1 cellular context compared by ENCODE assay signal in the genomic region with DNA sequence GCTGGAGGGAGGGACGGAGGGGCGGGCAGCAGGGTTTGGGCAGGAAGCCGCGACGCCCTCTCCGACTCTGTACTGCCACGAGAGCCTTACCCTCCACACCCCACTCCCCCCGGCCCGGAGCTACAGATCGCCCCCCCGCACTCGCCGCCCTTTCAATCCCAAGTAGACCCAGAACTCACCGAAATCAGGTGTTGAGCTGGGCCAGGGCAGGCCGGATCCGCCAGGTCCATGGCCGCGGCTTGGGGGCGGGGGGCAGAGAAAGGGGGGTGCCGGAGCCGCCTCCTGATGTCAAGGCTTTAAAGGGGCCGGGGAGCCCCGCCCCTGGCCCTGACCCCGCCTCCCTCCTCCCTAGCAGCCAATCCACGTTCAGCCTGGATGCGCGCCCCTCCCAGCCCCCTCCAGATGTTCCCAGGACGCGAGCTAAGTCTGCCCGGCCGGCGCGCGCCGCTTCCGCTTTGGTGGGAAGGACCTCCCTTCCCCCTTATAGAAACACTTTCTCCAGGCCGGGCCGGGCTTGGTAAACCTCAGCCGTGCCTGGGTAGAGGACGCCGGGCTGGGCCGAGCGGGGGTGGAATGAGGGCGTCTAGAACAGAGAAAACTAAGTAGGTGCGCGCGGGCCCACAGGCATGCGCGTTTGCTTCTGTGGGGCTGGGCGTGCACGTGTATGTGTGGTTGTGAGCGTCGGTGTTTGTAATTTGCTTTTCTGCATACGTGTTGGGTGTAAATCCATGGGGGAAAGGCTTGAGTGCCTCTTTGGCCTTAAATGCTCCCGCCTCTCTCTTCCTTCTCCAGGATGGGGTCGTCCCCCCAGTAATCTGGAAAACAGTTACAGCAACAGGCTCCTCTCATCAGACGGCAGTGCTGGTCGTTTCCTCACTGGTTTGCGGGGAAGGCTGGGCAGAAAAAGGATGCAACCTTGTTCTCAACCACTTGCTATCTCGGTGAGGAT.
A peak's percentile ranks its signal among the peaks of the same experiment; 100 is the strongest.
TF ChIP-seq lines count a peak whose summit lies in the region.

A gene with protein sequence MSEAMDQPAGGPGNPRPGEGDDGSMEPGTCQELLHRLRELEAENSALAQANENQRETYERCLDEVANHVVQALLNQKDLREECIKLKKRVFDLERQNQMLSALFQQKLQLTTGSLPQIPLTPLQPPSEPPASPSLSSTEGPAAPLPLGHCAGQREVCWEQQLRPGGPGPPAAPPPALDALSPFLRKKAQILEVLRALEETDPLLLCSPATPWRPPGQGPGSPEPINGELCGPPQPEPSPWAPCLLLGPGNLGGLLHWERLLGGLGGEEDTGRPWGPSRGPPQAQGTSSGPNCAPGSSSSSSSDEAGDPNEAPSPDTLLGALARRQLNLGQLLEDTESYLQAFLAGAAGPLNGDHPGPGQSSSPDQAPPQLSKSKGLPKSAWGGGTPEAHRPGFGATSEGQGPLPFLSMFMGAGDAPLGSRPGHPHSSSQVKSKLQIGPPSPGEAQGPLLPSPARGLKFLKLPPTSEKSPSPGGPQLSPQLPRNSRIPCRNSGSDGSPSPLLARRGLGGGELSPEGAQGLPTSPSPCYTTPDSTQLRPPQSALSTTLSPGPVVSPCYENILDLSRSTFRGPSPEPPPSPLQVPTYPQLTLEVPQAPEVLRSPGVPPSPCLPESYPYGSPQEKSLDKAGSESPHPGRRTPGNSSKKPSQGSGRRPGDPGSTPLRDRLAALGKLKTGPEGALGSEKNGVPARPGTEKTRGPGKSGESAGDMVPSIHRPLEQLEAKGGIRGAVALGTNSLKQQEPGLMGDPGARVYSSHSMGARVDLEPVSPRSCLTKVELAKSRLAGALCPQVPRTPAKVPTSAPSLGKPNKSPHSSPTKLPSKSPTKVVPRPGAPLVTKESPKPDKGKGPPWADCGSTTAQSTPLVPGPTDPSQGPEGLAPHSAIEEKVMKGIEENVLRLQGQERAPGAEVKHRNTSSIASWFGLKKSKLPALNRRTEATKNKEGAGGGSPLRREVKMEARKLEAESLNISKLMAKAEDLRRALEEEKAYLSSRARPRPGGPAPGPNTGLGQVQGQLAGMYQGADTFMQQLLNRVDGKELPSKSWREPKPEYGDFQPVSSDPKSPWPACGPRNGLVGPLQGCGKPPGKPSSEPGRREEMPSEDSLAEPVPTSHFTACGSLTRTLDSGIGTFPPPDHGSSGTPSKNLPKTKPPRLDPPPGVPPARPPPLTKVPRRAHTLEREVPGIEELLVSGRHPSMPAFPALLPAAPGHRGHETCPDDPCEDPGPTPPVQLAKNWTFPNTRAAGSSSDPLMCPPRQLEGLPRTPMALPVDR (N-terminal part only) (minus strand): TSS at position 271 of the 949 bp plus-strand sequence. CDS start 24,369 bp downstream, outside the sequence.

TF ChIP-seq in IMR-90, 13 proteins besides CTCF, POLR2A, EP300 and RAD21:
- TF ChIP-seq, protein P1, sequence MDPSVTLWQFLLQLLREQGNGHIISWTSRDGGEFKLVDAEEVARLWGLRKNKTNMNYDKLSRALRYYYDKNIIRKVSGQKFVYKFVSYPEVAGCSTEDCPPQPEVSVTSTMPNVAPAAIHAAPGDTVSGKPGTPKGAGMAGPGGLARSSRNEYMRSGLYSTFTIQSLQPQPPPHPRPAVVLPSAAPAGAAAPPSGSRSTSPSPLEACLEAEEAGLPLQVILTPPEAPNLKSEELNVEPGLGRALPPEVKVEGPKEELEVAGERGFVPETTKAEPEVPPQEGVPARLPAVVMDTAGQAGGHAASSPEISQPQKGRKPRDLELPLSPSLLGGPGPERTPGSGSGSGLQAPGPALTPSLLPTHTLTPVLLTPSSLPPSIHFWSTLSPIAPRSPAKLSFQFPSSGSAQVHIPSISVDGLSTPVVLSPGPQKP (IDR thresholded peaks at IDR 0.05; ENCODE audit: borderline replicate concordance, low read depth, low read length), result no peak
- TF ChIP-seq FOS (IDR thresholded peaks at IDR 0.05; ENCODE audit: low read depth, low read length) (no peak), SMC3 (IDR thresholded peaks at IDR 0.05; ENCODE audit: low read depth, low read length) (peak; percentile 17; the same call in 1 of the 2 replicates), NFE2L2 (IDR thresholded peaks at IDR 0.05; ENCODE audit: low read depth, low read length) (no peak), RCOR1 (IDR thresholded peaks at IDR 0.05; ENCODE audit: insufficient replicate concordance, low read length) (peak; percentile 11), MXI1 (IDR thresholded peaks at IDR 0.05; ENCODE audit: borderline replicate concordance, low read depth, low read length) (no peak; the same call in 1 of the 2 replicates), MAFK (IDR thresholded peaks at IDR 0.05; ENCODE audit: low read depth, low read length) (no peak), CEBPB (IDR thresholded peaks at IDR 0.05; ENCODE audit: low read depth, low read length) (no peak), MAZ (IDR thresholded peaks at IDR 0.05; ENCODE audit: borderline replicate concordance, low read depth, low read length) (peak; percentile 94; the same call in 1 of the 2 replicates), BHLHE40 (IDR thresholded peaks at IDR 0.05; ENCODE audit: low read depth, low read length) (peak; percentile 88), CHD1 (IDR thresholded peaks at IDR 0.05; ENCODE audit: low read depth, low read length) (no peak), RFX5 (IDR thresholded peaks at IDR 0.05; ENCODE audit: low read depth, low read length) (no peak)
- TF ChIP-seq, protein P2, sequence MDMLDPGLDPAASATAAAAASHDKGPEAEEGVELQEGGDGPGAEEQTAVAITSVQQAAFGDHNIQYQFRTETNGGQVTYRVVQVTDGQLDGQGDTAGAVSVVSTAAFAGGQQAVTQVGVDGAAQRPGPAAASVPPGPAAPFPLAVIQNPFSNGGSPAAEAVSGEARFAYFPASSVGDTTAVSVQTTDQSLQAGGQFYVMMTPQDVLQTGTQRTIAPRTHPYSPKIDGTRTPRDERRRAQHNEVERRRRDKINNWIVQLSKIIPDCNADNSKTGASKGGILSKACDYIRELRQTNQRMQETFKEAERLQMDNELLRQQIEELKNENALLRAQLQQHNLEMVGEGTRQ (IDR thresholded peaks at IDR 0.05; ENCODE audit: low read depth, low read length), result no peak
